ENCODE assay signal across 10 cellular contexts in the genomic region with DNA sequence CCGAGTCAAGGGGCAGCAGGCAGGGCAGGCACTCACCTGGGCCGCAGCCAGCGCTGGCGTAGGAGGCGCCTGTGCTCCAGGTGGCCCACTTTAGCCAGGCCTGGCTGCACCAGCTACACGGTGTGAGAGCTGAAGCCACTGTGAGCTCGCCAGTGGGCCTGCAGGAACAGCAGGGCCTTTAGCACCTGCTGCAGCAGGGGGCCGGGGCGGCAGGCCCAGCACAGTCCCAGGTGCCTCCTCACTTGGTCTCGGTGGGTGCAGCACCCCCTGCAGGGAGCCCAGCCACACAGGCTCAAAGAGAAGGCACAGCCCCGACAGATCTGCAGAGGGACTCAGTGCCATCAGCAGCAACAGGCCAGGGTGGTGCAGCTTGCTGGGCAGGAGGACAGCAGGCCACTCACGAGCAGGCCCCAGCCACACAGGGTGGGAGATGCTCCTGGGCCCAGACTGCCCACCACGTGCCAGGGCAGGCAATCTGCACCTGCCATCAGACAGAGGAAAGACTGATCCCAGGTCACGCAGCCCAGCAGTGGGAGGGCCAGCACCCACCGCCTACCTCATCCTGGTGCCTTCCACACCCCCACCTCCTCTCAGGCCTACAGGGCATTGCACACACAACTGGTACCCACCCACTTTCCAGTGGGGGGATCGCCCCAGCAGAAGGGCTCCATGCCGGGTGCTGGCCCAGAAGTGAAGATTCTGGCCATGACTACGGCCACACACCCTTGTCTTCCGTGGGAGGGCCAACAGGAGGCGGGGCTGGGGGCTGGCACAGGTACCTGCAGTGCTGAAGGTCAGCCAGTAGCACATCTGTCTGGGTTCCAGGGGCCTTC. TPM values are rescaled to one million over a fixed set of nuclear protein-coding genes. Genes with fewer than 3 reads are reported as not detected.
DNase-seq lines count a peak whose midpoint lies in the region; ATAC-seq and TF ChIP-seq lines count a peak whose summit lies in the region.
"Had no signal": no experiment of that assay in that cellular context is flagged by ENCODE, and none has a peak within 500 bp of the region (broad histone marks: within the 10 kb centered on the region; RNA-seq: fewer than 3 reads in every experiment).

No MANE protein-coding gene starts in this region.

- in situ Hi-C loops in brain microvascular endothelial cell (cut with HindIII; ENCODE audit: low pct_ligation_motif_present, low sequenced_read_pairs): no loop called here

- peak; percentile 89 for DNase-seq in 8988T
- peak; percentile 77 for DNase-seq in COR-L47 (lab: John Stamatoyannopoulos, UW)
- peak; percentile 73 for DNase-seq in NCI-H146 (lab: John Stamatoyannopoulos, UW)
- no peak for DNase-seq in brain microvascular endothelial cell
- no peak for DNase-seq in glutamatergic neuron
- no peak for DNase-seq in erythroblast (lab: John Stamatoyannopoulos, UW)
- no peak for DNase-seq in Kasumi-1 (lab: John Stamatoyannopoulos, UW)
- DNase-seq in Right ventricle myocardium inferior (ENCODE audit: missing footprints): no peak
- DNase-seq: DMS153 had no signal

- TF ChIP-seq CTCF in brain microvascular endothelial cell (IDR thresholded peaks at IDR 0.05; ENCODE audit: low read depth, low read length, missing control alignments) (peak; percentile 43), glutamatergic neuron (IDR thresholded peaks at IDR 0.05; ENCODE audit: partially characterized antibody, unreplicated experiment) (no peak)

- no peak overlapping the region for H3K4me3 Mint-ChIP-seq in glutamatergic neuron (ENCODE audit: unreplicated experiment)

- no peak for ATAC-seq in Right ventricle myocardium inferior

- H3K27ac ChIP-seq in brain microvascular endothelial cell: no peak overlapping the region

- peaks cover under 1% of the 10 kb centered on the region for H3K4me1 Mint-ChIP-seq in glutamatergic neuron (ENCODE audit: low read depth, unreplicated experiment)

- H3K36me3 ChIP-seq in brain microvascular endothelial cell (replicated peaks): no peaks in the 10 kb centered on the region

- no peak for TF ChIP-seq POLR2A in erythroblast (IDR thresholded peaks at IDR 0.05; ENCODE audit: low read length)

- no peak overlapping the region for H3K27ac Mint-ChIP-seq in glutamatergic neuron (ENCODE audit: unreplicated experiment)

- H3K27me3 ChIP-seq in brain microvascular endothelial cell (replicated peaks): no peaks in the 10 kb centered on the region

- H3K27me3 Mint-ChIP-seq in glutamatergic neuron (ENCODE audit: unreplicated experiment): peaks cover 8% of the 10 kb centered on the region

- H3K9me3 Mint-ChIP-seq in glutamatergic neuron (ENCODE audit: unreplicated experiment): peaks cover 3% of the 10 kb centered on the region

- H3K4me3 ChIP-seq in brain microvascular endothelial cell (ENCODE audit: low read depth, low read length): no peak overlapping the region

- H3K36me3 Mint-ChIP-seq in glutamatergic neuron (ENCODE audit: unreplicated experiment): peaks cover 1% of the 10 kb centered on the region

- intact Hi-C loops in Right ventricle myocardium inferior (cut with DNase I): no loop called here

RNA-seq across cellular contexts. Expression of a gene that starts 15.8 kb away (rescaled TPM):
- total RNA-seq in glutamatergic neuron (ENCODE audit: unreplicated experiment): 180 TPM
- 4.2 TPM for total RNA-seq in Right ventricle myocardium inferior

RNA-seq across cellular contexts. Expression of a gene that starts 21.4 kb away (rescaled TPM):
- total RNA-seq in glutamatergic neuron (ENCODE audit: unreplicated experiment): 0.64 TPM
- total RNA-seq in Right ventricle myocardium inferior: not detected
- total RNA-seq: bronchial epithelial cell had no signal

RNA-seq across cellular contexts. Expression of a gene that starts 33.2 kb away (rescaled TPM):
- total RNA-seq in glutamatergic neuron (ENCODE audit: unreplicated experiment) (41.7 TPM), Right ventricle myocardium inferior (5.1 TPM)

RNA-seq across cellular contexts. Expression of a gene that starts 34.4 kb away (rescaled TPM):
- total RNA-seq in glutamatergic neuron (ENCODE audit: unreplicated experiment): 0.49 TPM
- 662 TPM for total RNA-seq in Right ventricle myocardium inferior

RNA-seq across cellular contexts. Expression of a gene that starts 42.8 kb away (rescaled TPM):
- 29.8 TPM for total RNA-seq in glutamatergic neuron (ENCODE audit: unreplicated experiment)
- total RNA-seq in Right ventricle myocardium inferior: 8.2 TPM

Comparison
In these comparisons a context has a peak if more than half of its experiments do, and no peak if none do; other contexts are left out.
1. DNase-seq: peak in 8988T (single experiment), COR-L47 (single experiment) and NCI-H146 (single experiment); none in brain microvascular endothelial cell (single experiment), glutamatergic neuron (single experiment), erythroblast (0 of 2), Kasumi-1 (0 of 2) and Right ventricle myocardium inferior (single experiment).
2. RNA of a gene that starts 15.8 kb away (total RNA-seq): 180 TPM in glutamatergic neuron (single experiment); 4.2 TPM in Right ventricle myocardium inferior (single experiment); every median in the first group is over 10 times any median in the second.